In the genomic region with DNA sequence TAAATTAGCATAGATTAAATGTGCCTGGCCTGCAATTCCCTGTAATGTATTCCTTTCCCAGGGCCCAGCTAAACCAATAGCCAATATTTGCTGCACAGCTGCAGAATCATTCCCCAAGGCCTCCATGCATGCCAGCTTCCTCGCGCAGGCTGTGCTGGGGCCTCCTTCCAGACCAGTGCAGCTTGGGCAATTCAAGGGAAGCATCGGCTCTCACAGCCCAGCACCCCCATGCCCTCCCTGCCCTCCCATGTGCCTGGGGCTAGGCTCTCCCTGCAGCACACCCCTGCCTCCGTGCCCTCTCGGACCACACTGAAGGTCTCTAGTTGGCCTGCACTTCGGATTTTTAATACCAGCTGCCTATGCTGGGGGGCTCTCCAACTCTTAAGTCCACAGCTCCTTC, we compare ENCODE assay signal across 22 cellular contexts.
"Had no signal": no experiment of that assay in that cellular context is flagged by ENCODE, and none has a peak within 500 bp of the region (broad histone marks: within the 10 kb centered on the region; RNA-seq: fewer than 3 reads in every experiment).

No MANE protein-coding gene starts in this region.

- H2AFZ ChIP-seq: parathyroid adenoma had no signal

- H3K27ac ChIP-seq: heart left ventricle, left ventricle myocardium inferior, parathyroid adenoma, skin epidermis, tibial nerve, vagina had no signal

- DNase-seq: heart left ventricle; hypothalamus; immature natural killer cell; left ventricle myocardium inferior; midbrain; mucosa of descending colon; naive thymus-derived CD4-positive, alpha-beta T cell; nucleus accumbens; stimulated activated CD4-positive, alpha-beta T cell treated with anti-CD3 and anti-CD28 coated beads, Interleukin-4, amount 100 ng/mL, for 4 hours; stimulated activated CD8-positive, alpha-beta memory T cell treated with anti-CD3 and anti-CD28 coated beads, Interleukin-4, amount 100 ng/mL, for 48 hours; stimulated activated naive CD4-positive, alpha-beta T cell treated with Interleukin-2 at 50 U/mL for 16 hours; stimulated activated naive CD8-positive, alpha-beta T cell treated with anti-CD3 and anti-CD28 coated beads, Interleukin-15, amount 100 ng/mL, for 72 hours; substantia nigra had no signal

- H3K9me3 ChIP-seq: heart left ventricle, left ventricle myocardium inferior, mucosa of descending colon, tibial nerve, vagina had no signal

- H3K4me3 ChIP-seq: heart left ventricle, left ventricle myocardium inferior, mucosa of descending colon, skin epidermis, tibial nerve, vagina had no signal

- H3K36me3 ChIP-seq: heart left ventricle, left ventricle myocardium inferior, tibial nerve, vagina had no signal

- H3K79me2 ChIP-seq: parathyroid adenoma had no signal

- H3K9ac ChIP-seq: parathyroid adenoma had no signal

- ATAC-seq: heart left ventricle; mucosa of descending colon; naive thymus-derived CD4-positive, alpha-beta T cell; natural killer cell treated with Interleukin-12 subunit alpha and Interleukin-12 subunit beta and Interleukin-15 and Interleukin-18, amount 100 ng/mL, for 72 hours; right cardiac atrium; sciatic nerve; stimulated activated memory B cell treated with anti-CD40 and anti-IgM and Interleukin-4, amounts not matched to agents 10 μg/mL and 1 μg/mL and 100 μg/mL, for 72 hours; stimulated activated naive CD8-positive, alpha-beta T cell treated with anti-CD3 and anti-CD28 coated beads, Interleukin-15, amount 100 ng/mL, for 72 hours had no signal

- H3K27me3 ChIP-seq: vagina had no signal

- FAIRE-seq: islet of Langerhans had no signal

- H3K4me1 ChIP-seq: left ventricle myocardium inferior, parathyroid adenoma had no signal
